ENCODE assay signal across 29 cellular contexts in genomic region chr7:95907337-95907736, GRCh38.
"Had no signal": no experiment of that assay in that cellular context is flagged by ENCODE, and none has a peak within 500 bp of the region (broad histone marks: within the 10 kb centered on the region; RNA-seq: fewer than 3 reads in every experiment).

No MANE protein-coding gene starts in this region.

- ATAC-seq: left colon; natural killer cell; right cardiac atrium; stimulated activated naive CD8-positive, alpha-beta T cell treated with anti-CD3 and anti-CD28 coated beads, Interleukin-15, Interleukin-2, amounts not matched to agents 100 U/mL and 50 U/mL, for 24 hours had no signal

- H3K4me3 Mint-ChIP-seq: activated CD4-positive, alpha-beta memory T cell treated with anti-CD3 and anti-CD28 coated beads, Interleukin-2, amount 10 ng/mL, durations not matched to agents 7 days and 5 days; activated CD4-positive, alpha-beta T cell treated with anti-CD3 and anti-CD28 coated beads, Interleukin-2, amount 10 ng/mL, durations not matched to agents 7 days and 5 days; activated T-cell treated with anti-CD3 and anti-CD28 coated beads, Interleukin-2, amount 50 U/mL, for 24 hours; immature natural killer cell; memory B cell; natural killer cell had no signal

- H3K27ac ChIP-seq: brain microvascular endothelial cell, testis, uterus, VCaP had no signal

- H3K36me3 ChIP-seq: brain microvascular endothelial cell, uterus had no signal

- H3K4me3 ChIP-seq: testis, uterus had no signal

- DNase-seq: activated CD4-positive, alpha-beta memory T cell treated with anti-CD3 and anti-CD28 coated beads, Interleukin-2, amount 10 ng/mL, durations not matched to agents 7 days and 5 days; activated CD4-positive, alpha-beta T cell treated with anti-CD3 and anti-CD28 coated beads, Interleukin-2, amount 10 ng/mL, durations not matched to agents 7 days and 5 days; activated CD4-positive, CD25-positive, alpha-beta regulatory T cell treated with anti-CD3 and anti-CD28 coated beads, Interleukin-2, amount 50 U/mL, for 72 hours; activated CD8-positive, alpha-beta memory T cell treated with anti-CD3 and anti-CD28 coated beads, Interleukin-2, amount 50 U/mL, for 48 hours; activated gamma-delta T cell treated with Interleukin-2 at 50 U/mL for 16 hours; activated naive CD4-positive, alpha-beta T cell treated with anti-CD3 and anti-CD28 coated beads, Interleukin-2, amount 50 U/mL, for 16 hours; activated T-cell treated with anti-CD3 and anti-CD28 coated beads, Interleukin-2, amount 50 U/mL, for 24 hours; amniotic stem cell; brain microvascular endothelial cell; caudate nucleus; cortex of kidney; foreskin fibroblast; head of caudate nucleus; hippocampal formation; immature natural killer cell; kidney; left colon; midbrain; natural killer cell; posterior cingulate gyrus; right cardiac atrium; stimulated activated CD4-positive, alpha-beta T cell treated with anti-CD3 and anti-CD28 coated beads, Interleukin-2, amount 100 ng/mL, for 48 hours; stimulated activated naive CD8-positive, alpha-beta T cell treated with anti-CD3 and anti-CD28 coated beads, Interleukin-15, Interleukin-2, amounts not matched to agents 100 U/mL and 50 U/mL, for 24 hours; T-helper 9 cell; testis; trophoblast cell; uterus had no signal

- H3K27ac Mint-ChIP-seq: activated CD4-positive, alpha-beta memory T cell treated with anti-CD3 and anti-CD28 coated beads, Interleukin-2, amount 10 ng/mL, durations not matched to agents 7 days and 5 days; activated CD4-positive, alpha-beta T cell treated with anti-CD3 and anti-CD28 coated beads, Interleukin-2, amount 10 ng/mL, durations not matched to agents 7 days and 5 days; activated T-cell treated with anti-CD3 and anti-CD28 coated beads, Interleukin-2, amount 50 U/mL, for 24 hours; immature natural killer cell; memory B cell; natural killer cell had no signal

- H3K4me1 Mint-ChIP-seq: activated CD4-positive, alpha-beta memory T cell treated with anti-CD3 and anti-CD28 coated beads, Interleukin-2, amount 10 ng/mL, durations not matched to agents 7 days and 5 days; activated CD4-positive, alpha-beta T cell treated with anti-CD3 and anti-CD28 coated beads, Interleukin-2, amount 10 ng/mL, durations not matched to agents 7 days and 5 days; immature natural killer cell; memory B cell; natural killer cell had no signal

- H3K9me3 ChIP-seq: testis, uterus had no signal

- H3K9me3 Mint-ChIP-seq: activated CD4-positive, alpha-beta memory T cell treated with anti-CD3 and anti-CD28 coated beads, Interleukin-2, amount 10 ng/mL, durations not matched to agents 7 days and 5 days; activated CD4-positive, alpha-beta T cell treated with anti-CD3 and anti-CD28 coated beads, Interleukin-2, amount 10 ng/mL, durations not matched to agents 7 days and 5 days; activated T-cell treated with anti-CD3 and anti-CD28 coated beads, Interleukin-2, amount 50 U/mL, for 24 hours; immature natural killer cell; memory B cell; natural killer cell had no signal

- H3K36me3 Mint-ChIP-seq: immature natural killer cell, memory B cell, natural killer cell had no signal

- H3K4me1 ChIP-seq: testis, uterus had no signal

- H3K27me3 ChIP-seq: brain microvascular endothelial cell, testis, uterus had no signal
